ENCODE assay signal across 9 cellular contexts in the genomic region with DNA sequence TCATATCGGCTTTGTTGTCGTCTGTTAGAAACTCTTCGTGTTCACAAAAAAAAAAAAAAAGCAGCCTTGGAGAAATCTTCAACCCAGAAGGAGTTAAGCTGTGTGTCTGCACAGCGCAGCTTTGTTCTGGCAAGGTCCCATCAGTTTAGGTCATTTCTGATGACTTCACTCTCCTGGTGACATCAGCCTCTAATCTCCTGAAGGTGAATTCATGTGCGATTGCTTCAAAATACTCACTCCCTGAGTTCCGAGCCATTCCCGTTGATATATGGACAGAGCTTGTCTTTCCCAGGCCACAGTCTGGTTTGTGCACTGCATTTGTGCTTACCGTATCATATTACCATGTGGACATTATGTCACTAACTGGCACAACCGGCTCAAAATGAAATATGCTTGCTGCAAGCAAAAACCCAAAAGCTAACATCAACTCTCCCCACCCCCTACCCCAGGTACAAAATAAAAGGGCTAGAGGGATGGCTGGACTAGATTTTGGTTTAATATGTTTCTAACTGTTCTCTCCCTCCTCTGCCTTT.
DNase-seq lines count a peak whose midpoint lies in the region; ATAC-seq and TF ChIP-seq lines count a peak whose summit lies in the region.
"Had no signal": no experiment of that assay in that cellular context is flagged by ENCODE, and none has a peak within 500 bp of the region (broad histone marks: within the 10 kb centered on the region; RNA-seq: fewer than 3 reads in every experiment).

No MANE protein-coding gene starts in this region.

- H3K4me3 Mint-ChIP-seq in neural progenitor cell: no peak overlapping the region

- no peaks in the 10 kb centered on the region for H3K36me3 ChIP-seq in BE2C
- H3K36me3 ChIP-seq in neural progenitor cell: no peaks in the 10 kb centered on the region
- H3K36me3 ChIP-seq: cardiac muscle cell had no signal

- H3F3A ChIP-seq in neural progenitor cell (ENCODE audit: low read depth): no peaks in the 10 kb centered on the region

- no peak overlapping the region for H3K4me3 ChIP-seq in BE2C (ENCODE audit: low read depth, low read length)
- peak overlapping the region; percentile 22 for H3K4me3 ChIP-seq in coronary artery
- no peak overlapping the region for H3K4me3 ChIP-seq in neural progenitor cell
- H3K4me3 ChIP-seq: cardiac muscle cell had no signal

- H2AFZ ChIP-seq in neural progenitor cell (replicated peaks): no peak overlapping the region

- H3K9me3 Mint-ChIP-seq in neural progenitor cell: no peaks in the 10 kb centered on the region

- peaks cover 3% of the 10 kb centered on the region for H3K27me3 Mint-ChIP-seq in neural progenitor cell (ENCODE audit: insufficient read depth, low read depth)

- H3K4me1 ChIP-seq in BE2C (no peaks in the 10 kb centered on the region), neural progenitor cell (no peaks in the 10 kb centered on the region)

- H3K27me3 ChIP-seq in BE2C: no peaks in the 10 kb centered on the region
- H3K27me3 ChIP-seq in neural progenitor cell: no peaks in the 10 kb centered on the region

- TF ChIP-seq CTCF in BE2C (IDR thresholded peaks at IDR 0.05; ENCODE audit: low read depth, low read length) (no peak), coronary artery (IDR thresholded peaks at IDR 0.05) (no peak), neural progenitor cell (IDR thresholded peaks at IDR 0.05) (no peak)

- ATAC-seq in GM19395 (IDR thresholded peaks at IDR 0.05; ENCODE audit: unreplicated experiment): no peak

- H3K9ac ChIP-seq in neural progenitor cell: no peak overlapping the region

- no peaks in the 10 kb centered on the region for H3K36me3 Mint-ChIP-seq in neural progenitor cell

- H3K4me2 ChIP-seq in neural progenitor cell: no peak overlapping the region

- no peak overlapping the region for H3K27ac Mint-ChIP-seq in neural progenitor cell

- H3K27ac ChIP-seq in coronary artery (peak overlapping the region; percentile 25 to 71), neural progenitor cell (no peak overlapping the region)
- H3K27ac ChIP-seq: cardiac muscle cell had no signal

- H3K9me3 ChIP-seq in BE2C: no peaks in the 10 kb centered on the region
- H3K9me3 ChIP-seq in neural progenitor cell (ENCODE audit: low read depth): no peaks in the 10 kb centered on the region

- H3K79me2 ChIP-seq in neural progenitor cell (ENCODE audit: low read depth): no peaks in the 10 kb centered on the region

- no peaks in the 10 kb centered on the region for H4K20me1 ChIP-seq in neural progenitor cell (ENCODE audit: low read depth)

- peaks cover 30% of the 10 kb centered on the region for H3K4me1 Mint-ChIP-seq in neural progenitor cell

- DNase-seq in BE2C: peak; percentile 16
- DNase-seq in NCI-H2107 treated with DMSO at 0.1 percent for 48 hours (lab: John Stamatoyannopoulos, UW; ENCODE audit: unreplicated experiment): peak; percentile 42
- no peak for DNase-seq in coronary artery (ENCODE audit: low spot score)
- peak; percentile 64 for DNase-seq in myocyte (ENCODE audit: low read depth)
- DNase-seq in OCI-M2 (lab: John Stamatoyannopoulos, UW; ENCODE audit: unreplicated experiment): no peak
- no peak for DNase-seq in GM19240 (ENCODE audit: insufficient read length, low spot score)
- no peak for DNase-seq in neural progenitor cell (ENCODE audit: low spot score)

Comparison
In these comparisons a context has a peak if more than half of its experiments do, and no peak if none do; other contexts are left out.
1. DNase-seq: peak in BE2C (single experiment), NCI-H2107 treated with DMSO at 0.1 percent for 48 hours (single experiment) and myocyte (single experiment); none in coronary artery (single experiment), OCI-M2 (single experiment), GM19240 (single experiment) and neural progenitor cell (single experiment).